ENCODE assay signal across 12 cellular contexts in genomic region chr9:76438841-76439588, GRCh38. TPM values are rescaled to one million over a fixed set of nuclear protein-coding genes. Genes with fewer than 3 reads are reported as not detected.
DNase-seq lines count a peak whose midpoint lies in the region; ATAC-seq and TF ChIP-seq lines count a peak whose summit lies in the region.
"Had no signal": no experiment of that assay in that cellular context is flagged by ENCODE, and none has a peak within 500 bp of the region (broad histone marks: within the 10 kb centered on the region; RNA-seq: fewer than 3 reads in every experiment).

No MANE protein-coding gene starts in this region.

- H3K27me3 ChIP-seq in H7 (ENCODE audit: control insufficient read depth, insufficient read depth, low read length) (no peaks in the 10 kb centered on the region), colonic mucosa (no peaks in the 10 kb centered on the region)
- H3K27me3 ChIP-seq: pancreas had no signal

- peaks cover 31 to 33% of the 10 kb centered on the region in 2 donors for H3K4me1 Mint-ChIP-seq in natural killer cell treated with Interleukin-12 subunit alpha and Interleukin-12 subunit beta and Interleukin-15 and Interleukin-18, amount 100 ng/mL, for 72 hours (ENCODE audit: low read depth in 2 of 2)
- H3K4me1 Mint-ChIP-seq in natural killer cell: no peaks in the 10 kb centered on the region
- peaks cover 14% of the 10 kb centered on the region for H3K4me1 Mint-ChIP-seq in stimulated activated memory B cell treated with anti-CD40 and anti-IgM and Interleukin-4, amounts not matched to agents 10 μg/mL and 1 μg/mL and 100 μg/mL, for 72 hours
- H3K4me1 Mint-ChIP-seq: immature natural killer cell had no signal

- no peak for DNase-seq in natural killer cell treated with Interleukin-12 subunit alpha and Interleukin-12 subunit beta and Interleukin-15 and Interleukin-18, amount 100 ng/mL, for 72 hours (ENCODE audit: low spot score)
- DNase-seq in natural killer cell: no peak
- no peak for DNase-seq in SKM-1 (lab: John Stamatoyannopoulos, UW; ENCODE audit: unreplicated experiment)
- no peak for DNase-seq in H7
- DNase-seq in colonic mucosa: no peak
- DNase-seq: immature natural killer cell, IMR-90, NCI-H510A, pancreas had no signal

- H3K36me3 Mint-ChIP-seq in natural killer cell treated with Interleukin-12 subunit alpha and Interleukin-12 subunit beta and Interleukin-15 and Interleukin-18, amount 100 ng/mL, for 72 hours: no peaks in the 10 kb centered on the region
- H3K36me3 Mint-ChIP-seq in natural killer cell: no peaks in the 10 kb centered on the region
- no peaks in the 10 kb centered on the region for H3K36me3 Mint-ChIP-seq in stimulated activated memory B cell treated with anti-CD40 and anti-IgM and Interleukin-4, amounts not matched to agents 10 μg/mL and 1 μg/mL and 100 μg/mL, for 72 hours
- H3K36me3 Mint-ChIP-seq: immature natural killer cell had no signal

- peak; percentile 79 to 89 for ATAC-seq in natural killer cell treated with Interleukin-12 subunit alpha and Interleukin-12 subunit beta and Interleukin-15 and Interleukin-18, amount 100 ng/mL, for 72 hours
- no peak for ATAC-seq in natural killer cell
- ATAC-seq in GM21737 (IDR thresholded peaks at IDR 0.05; ENCODE audit: unreplicated experiment): peak; percentile 67
- ATAC-seq in HG03378 (IDR thresholded peaks at IDR 0.05; ENCODE audit: unreplicated experiment): peak; percentile 83
- ATAC-seq in stimulated activated memory B cell treated with anti-CD40 and anti-IgM and Interleukin-4, amounts not matched to agents 10 μg/mL and 1 μg/mL and 100 μg/mL, for 72 hours: peak; percentile 76
- ATAC-seq: pancreas had no signal

- intact Hi-C loops in natural killer cell (cut with micrococcal nuclease): no loop called here
- intact Hi-C loops in colonic mucosa (cut with DNase I): no loop called here

- no peak overlapping the region for H3K9ac ChIP-seq in colonic mucosa (ENCODE audit: low read depth in 2 of 2, low read length in 2 of 2)

- H3K4me3 ChIP-seq in H7 (ENCODE audit: insufficient read depth, low read depth, low read length): no peak overlapping the region
- no peak overlapping the region for H3K4me3 ChIP-seq in colonic mucosa
- H3K4me3 ChIP-seq: pancreas had no signal

- peak overlapping the region; percentile 53 to 83 for H3K27ac Mint-ChIP-seq in natural killer cell treated with Interleukin-12 subunit alpha and Interleukin-12 subunit beta and Interleukin-15 and Interleukin-18, amount 100 ng/mL, for 72 hours
- no peak overlapping the region for H3K27ac Mint-ChIP-seq in natural killer cell
- no peak overlapping the region for H3K27ac Mint-ChIP-seq in stimulated activated memory B cell treated with anti-CD40 and anti-IgM and Interleukin-4, amounts not matched to agents 10 μg/mL and 1 μg/mL and 100 μg/mL, for 72 hours
- H3K27ac Mint-ChIP-seq: immature natural killer cell had no signal

- H3K36me3 ChIP-seq in H7 (replicated peaks; ENCODE audit: control insufficient read depth, insufficient read depth, low read length) (no peaks in the 10 kb centered on the region), colonic mucosa (no peaks in the 10 kb centered on the region)
- H3K36me3 ChIP-seq: pancreas had no signal

- H3K27me3 Mint-ChIP-seq in natural killer cell treated with Interleukin-12 subunit alpha and Interleukin-12 subunit beta and Interleukin-15 and Interleukin-18, amount 100 ng/mL, for 72 hours: peaks cover 0 to 9% of the 10 kb centered on the region in 2 donors
- peaks cover 7 to 8% of the 10 kb centered on the region in 2 donors for H3K27me3 Mint-ChIP-seq in natural killer cell (ENCODE audit: low read depth in 2 of 2)
- peaks cover 27% of the 10 kb centered on the region for H3K27me3 Mint-ChIP-seq in stimulated activated memory B cell treated with anti-CD40 and anti-IgM and Interleukin-4, amounts not matched to agents 10 μg/mL and 1 μg/mL and 100 μg/mL, for 72 hours

- peak overlapping the region; percentile 30 for H3K4me3 Mint-ChIP-seq in natural killer cell treated with Interleukin-12 subunit alpha and Interleukin-12 subunit beta and Interleukin-15 and Interleukin-18, amount 100 ng/mL, for 72 hours
- H3K4me3 Mint-ChIP-seq in natural killer cell: no peak overlapping the region
- no peak overlapping the region for H3K4me3 Mint-ChIP-seq in stimulated activated memory B cell treated with anti-CD40 and anti-IgM and Interleukin-4, amounts not matched to agents 10 μg/mL and 1 μg/mL and 100 μg/mL, for 72 hours
- H3K4me3 Mint-ChIP-seq: immature natural killer cell had no signal

- no peaks in the 10 kb centered on the region for H3K9me3 ChIP-seq in colonic mucosa
- H3K9me3 ChIP-seq: pancreas had no signal

- no peak overlapping the region for H3K27ac ChIP-seq in colonic mucosa
- H3K27ac ChIP-seq: pancreas had no signal

- H3K4me1 ChIP-seq in colonic mucosa: no peaks in the 10 kb centered on the region
- H3K4me1 ChIP-seq: pancreas had no signal

- no peaks in the 10 kb centered on the region for H3K9me3 Mint-ChIP-seq in natural killer cell treated with Interleukin-12 subunit alpha and Interleukin-12 subunit beta and Interleukin-15 and Interleukin-18, amount 100 ng/mL, for 72 hours
- no peaks in the 10 kb centered on the region for H3K9me3 Mint-ChIP-seq in natural killer cell
- peaks cover 5% of the 10 kb centered on the region for H3K9me3 Mint-ChIP-seq in stimulated activated memory B cell treated with anti-CD40 and anti-IgM and Interleukin-4, amounts not matched to agents 10 μg/mL and 1 μg/mL and 100 μg/mL, for 72 hours
- H3K9me3 Mint-ChIP-seq: immature natural killer cell had no signal

- no peak for TF ChIP-seq CTCF in natural killer cell (IDR thresholded peaks at IDR 0.05)
- TF ChIP-seq CTCF in colonic mucosa (IDR thresholded peaks at IDR 0.05): no peak

RNA-seq across cellular contexts. Expression of gene GCNT1, which starts 20.0 kb away (rescaled TPM):
- total RNA-seq in natural killer cell treated with Interleukin-12 subunit alpha and Interleukin-12 subunit beta and Interleukin-15 and Interleukin-18, amount 100 ng/mL, for 72 hours: 1 to 10 TPM; 8.1 to 8.4 TPM
- total RNA-seq in natural killer cell (10 to 100 TPM in 2 of 3 donors, 1 to 10 TPM in 1; 8.6 to 23.7 (median 18.5) TPM), colonic mucosa (10 to 100 TPM; 36.5 to 59.9 TPM)
- 14.5 and 23.6 TPM in 2 replicates for total RNA-seq in H7 (2014; rRNA removed; shearing (Covaris generic))

RNA-seq across cellular contexts. Expression of gene RFK, which starts 44.8 kb away (rescaled TPM):
- 10 to 100 TPM in 1 of 2 donors, 1 to 10 TPM in 1; 9.2 to 11.9 TPM for total RNA-seq in natural killer cell treated with Interleukin-12 subunit alpha and Interleukin-12 subunit beta and Interleukin-15 and Interleukin-18, amount 100 ng/mL, for 72 hours
- total RNA-seq in natural killer cell: 10 to 100 TPM in 1 of 3 donors, 1 to 10 TPM in 2; 8.7 to 11.5 (median 9.2) TPM
- 15.2 and 17.5 TPM in 2 replicates for total RNA-seq in H7 (2014; rRNA removed; shearing (Covaris generic))
- total RNA-seq in colonic mucosa: 10 to 100 TPM; 28.1 to 59.4 TPM

Comparison
In these comparisons a context has a peak if more than half of its experiments do, and no peak if none do; other contexts are left out.
1. ATAC-seq: peak in natural killer cell treated with Interleukin-12 subunit alpha and Interleukin-12 subunit beta and Interleukin-15 and Interleukin-18, amount 100 ng/mL, for 72 hours (2 of 2), GM21737 (single experiment), HG03378 (single experiment) and stimulated activated memory B cell treated with anti-CD40 and anti-IgM and Interleukin-4, amounts not matched to agents 10 μg/mL and 1 μg/mL and 100 μg/mL, for 72 hours (single experiment); none in natural killer cell (0 of 3).
2. H3K27ac Mint-ChIP-seq: peak in natural killer cell treated with Interleukin-12 subunit alpha and Interleukin-12 subunit beta and Interleukin-15 and Interleukin-18, amount 100 ng/mL, for 72 hours (2 of 2); none in natural killer cell (0 of 2) and stimulated activated memory B cell treated with anti-CD40 and anti-IgM and Interleukin-4, amounts not matched to agents 10 μg/mL and 1 μg/mL and 100 μg/mL, for 72 hours (single experiment).